Comparison of ENCODE assay signal across 28 cellular contexts in genomic region chr9:88973281-88974045, GRCh38. TPM values are rescaled to one million over a fixed set of nuclear protein-coding genes. Genes with fewer than 3 reads are reported as not detected.
DNase-seq lines count a peak whose midpoint lies in the region; ATAC-seq and TF ChIP-seq lines count a peak whose summit lies in the region.
"Had no signal": no experiment of that assay in that cellular context is flagged by ENCODE, and none has a peak within 500 bp of the region (broad histone marks: within the 10 kb centered on the region; RNA-seq: fewer than 3 reads in every experiment).

No MANE protein-coding gene starts in this region.

- H3K27me3 Mint-ChIP-seq in type B pancreatic cell: peaks cover 8% of the 10 kb centered on the region
- H3K27me3 Mint-ChIP-seq in activated T-helper 2 cell treated with anti-CD3 and anti-CD28 coated beads, Interferon-gamma antibody, Interleukin-2, Interleukin-4, amounts not matched to agents 10 μg/mL and 5 μg/mL and 100 μg/mL, durations not matched to agents 14 hours and 24 hours and 36 hours (ENCODE audit: low read depth): peaks cover 11% of the 10 kb centered on the region

- DNase-seq in cardiac septum (ENCODE audit: low spot score) (peak; percentile 36), left ventricle myocardium inferior (no peak), RPMI7951 (ENCODE audit: low read depth) (peak; percentile 57), erythroblast (lab: John Stamatoyannopoulos, UW) (peak; percentile 31 to 52), type B pancreatic cell (ENCODE audit: extremely low spot score, unreplicated experiment) (peak; percentile 53), COLO829 (ENCODE audit: low spot score) (no peak)
- DNase-seq in activated T-helper 2 cell treated with anti-CD3 and anti-CD28 coated beads, Interferon-gamma antibody, Interleukin-2, Interleukin-4, amounts not matched to agents 10 μg/mL and 5 μg/mL and 100 μg/mL, durations not matched to agents 14 hours and 24 hours and 36 hours (ENCODE audit: low spot score): no peak
- DNase-seq: activated CD4-positive, alpha-beta T cell treated with anti-CD3 and anti-CD28 coated beads, Interleukin-2, amount 10 ng/mL, durations not matched to agents 24 days and 14 days; activated naive CD4-positive, alpha-beta T cell treated with anti-CD3 and anti-CD28 coated beads, Interleukin-2, amount 10 ng/mL, durations not matched to agents 7 days and 5 days; C1 segment of cervical spinal cord; effector CD8-positive, alpha-beta T cell; KG1; mammary epithelial cell; MV-4-11; NCI-H1436 treated with DMSO at 0.1 percent for 48 hours; NCI-H2171; NCI-H524 treated with DMSO at 0.1 percent for 48 hours; NK-92 treated with Interleukin-12 subunit alpha and Interleukin-12 subunit beta, amount 100 ng/mL, for 24 hours; SHP77 treated with DMSO at 0.1 percent for 48 hours; stimulated activated naive CD4-positive, alpha-beta T cell had no signal

- H3K27ac Mint-ChIP-seq in type B pancreatic cell: no peak overlapping the region
- H3K27ac Mint-ChIP-seq in activated T-helper 2 cell treated with anti-CD3 and anti-CD28 coated beads, Interferon-gamma antibody, Interleukin-2, Interleukin-4, amounts not matched to agents 10 μg/mL and 5 μg/mL and 100 μg/mL, durations not matched to agents 14 hours and 24 hours and 36 hours: no peak overlapping the region
- H3K27ac Mint-ChIP-seq: activated CD4-positive, alpha-beta T cell treated with anti-CD3 and anti-CD28 coated beads, Interleukin-2, amount 10 ng/mL, durations not matched to agents 24 days and 14 days; activated naive CD4-positive, alpha-beta T cell treated with anti-CD3 and anti-CD28 coated beads, Interleukin-2, amount 10 ng/mL, durations not matched to agents 7 days and 5 days; activated T-helper 1 cell treated with anti-CD3 and anti-CD28 coated beads, Interleukin-12 subunit alpha, Interleukin-12 subunit beta, Interleukin-2, Interleukin-4 antibody, amounts not matched to agents 30 ng/mL and 10 ng/mL and 1 ng/mL, durations not matched to agents 14 hours and 24 hours and 36 hours had no signal

- TF ChIP-seq CTCF in left ventricle myocardium inferior (IDR thresholded peaks at IDR 0.05; ENCODE audit: borderline replicate concordance): no peak
- no peak for TF ChIP-seq CTCF in type B pancreatic cell (conservative IDR thresholded peaks at IDR 0.05)

- ATAC-seq in GM21737 (IDR thresholded peaks at IDR 0.05; ENCODE audit: unreplicated experiment): no peak
- ATAC-seq: heart left ventricle had no signal

- no peaks in the 10 kb centered on the region for H3K9me3 Mint-ChIP-seq in type B pancreatic cell
- H3K9me3 Mint-ChIP-seq in activated T-helper 2 cell treated with anti-CD3 and anti-CD28 coated beads, Interferon-gamma antibody, Interleukin-2, Interleukin-4, amounts not matched to agents 10 μg/mL and 5 μg/mL and 100 μg/mL, durations not matched to agents 14 hours and 24 hours and 36 hours: no peaks in the 10 kb centered on the region
- H3K9me3 Mint-ChIP-seq: activated CD4-positive, alpha-beta T cell treated with anti-CD3 and anti-CD28 coated beads, Interleukin-2, amount 10 ng/mL, durations not matched to agents 24 days and 14 days; activated naive CD4-positive, alpha-beta T cell treated with anti-CD3 and anti-CD28 coated beads, Interleukin-2, amount 10 ng/mL, durations not matched to agents 7 days and 5 days; activated T-helper 1 cell treated with anti-CD3 and anti-CD28 coated beads, Interleukin-12 subunit alpha, Interleukin-12 subunit beta, Interleukin-2, Interleukin-4 antibody, amounts not matched to agents 30 ng/mL and 10 ng/mL and 1 ng/mL, durations not matched to agents 14 hours and 24 hours and 36 hours had no signal

- TF ChIP-seq POLR2A in erythroblast (IDR thresholded peaks at IDR 0.05; ENCODE audit: low read length): no peak

- H3K4me1 Mint-ChIP-seq in type B pancreatic cell (ENCODE audit: unreplicated experiment): peaks cover 15% of the 10 kb centered on the region
- peaks cover 18% of the 10 kb centered on the region for H3K4me1 Mint-ChIP-seq in activated T-helper 2 cell treated with anti-CD3 and anti-CD28 coated beads, Interferon-gamma antibody, Interleukin-2, Interleukin-4, amounts not matched to agents 10 μg/mL and 5 μg/mL and 100 μg/mL, durations not matched to agents 14 hours and 24 hours and 36 hours (ENCODE audit: low read depth)
- H3K4me1 Mint-ChIP-seq: activated naive CD4-positive, alpha-beta T cell treated with anti-CD3 and anti-CD28 coated beads, Interleukin-2, amount 10 ng/mL, durations not matched to agents 7 days and 5 days had no signal

- H3K27ac ChIP-seq in left ventricle myocardium inferior (replicated peaks): no peak overlapping the region
- H3K27ac ChIP-seq: heart left ventricle, PC-9, suprapubic skin had no signal

- peaks cover 12% of the 10 kb centered on the region for H3K4me1 ChIP-seq in left ventricle myocardium inferior
- H3K4me1 ChIP-seq: HAP-1, suprapubic skin had no signal

- intact Hi-C loops in cardiac septum (cut with DNase I) (no loop called here), left ventricle myocardium inferior (cut with micrococcal nuclease) (no loop called here)
- intact Hi-C loops in activated T-helper 2 cell treated with anti-CD3 and anti-CD28 coated beads, Interferon-gamma antibody, Interleukin-2, Interleukin-4, amounts not matched to agents 10 μg/mL and 5 μg/mL and 100 μg/mL, durations not matched to agents 14 hours and 24 hours and 36 hours (cut with micrococcal nuclease): no loop called here

- no peak overlapping the region for H3K4me3 Mint-ChIP-seq in type B pancreatic cell
- H3K4me3 Mint-ChIP-seq in activated T-helper 2 cell treated with anti-CD3 and anti-CD28 coated beads, Interferon-gamma antibody, Interleukin-2, Interleukin-4, amounts not matched to agents 10 μg/mL and 5 μg/mL and 100 μg/mL, durations not matched to agents 14 hours and 24 hours and 36 hours (ENCODE audit: low read depth): no peak overlapping the region
- H3K4me3 Mint-ChIP-seq: activated CD4-positive, alpha-beta T cell treated with anti-CD3 and anti-CD28 coated beads, Interleukin-2, amount 10 ng/mL, durations not matched to agents 24 days and 14 days; activated naive CD4-positive, alpha-beta T cell treated with anti-CD3 and anti-CD28 coated beads, Interleukin-2, amount 10 ng/mL, durations not matched to agents 7 days and 5 days; activated T-helper 1 cell treated with anti-CD3 and anti-CD28 coated beads, Interleukin-12 subunit alpha, Interleukin-12 subunit beta, Interleukin-2, Interleukin-4 antibody, amounts not matched to agents 30 ng/mL and 10 ng/mL and 1 ng/mL, durations not matched to agents 14 hours and 24 hours and 36 hours; brain had no signal

- H3K36me3 ChIP-seq in left ventricle myocardium inferior: no peaks in the 10 kb centered on the region
- H3K36me3 ChIP-seq: HAP-1, heart left ventricle, suprapubic skin had no signal

- H3K9me3 ChIP-seq in left ventricle myocardium inferior (replicated peaks): peaks cover 11% of the 10 kb centered on the region
- H3K9me3 ChIP-seq: HAP-1, heart left ventricle, suprapubic skin had no signal

- no peaks in the 10 kb centered on the region for H3K36me3 Mint-ChIP-seq in type B pancreatic cell
- H3K36me3 Mint-ChIP-seq in activated T-helper 2 cell treated with anti-CD3 and anti-CD28 coated beads, Interferon-gamma antibody, Interleukin-2, Interleukin-4, amounts not matched to agents 10 μg/mL and 5 μg/mL and 100 μg/mL, durations not matched to agents 14 hours and 24 hours and 36 hours (ENCODE audit: low read depth): no peaks in the 10 kb centered on the region
- H3K36me3 Mint-ChIP-seq: activated naive CD4-positive, alpha-beta T cell treated with anti-CD3 and anti-CD28 coated beads, Interleukin-2, amount 10 ng/mL, durations not matched to agents 7 days and 5 days; brain had no signal

- no peaks in the 10 kb centered on the region for H3K27me3 ChIP-seq in left ventricle myocardium inferior (ENCODE audit: low read depth)
- H3K27me3 ChIP-seq: suprapubic skin had no signal

- H3K4me3 ChIP-seq in left ventricle myocardium inferior: no peak overlapping the region
- H3K4me3 ChIP-seq: HAP-1, heart left ventricle, PC-9, suprapubic skin had no signal

RNA-seq across cellular contexts. Expression of gene S1PR3, which starts 17.8 kb away (rescaled TPM):
- total RNA-seq in cardiac septum (9.9 TPM), left ventricle myocardium inferior (26.8 TPM), type B pancreatic cell (ENCODE audit: low replicate concordance) (9.3 and 37.9 TPM in 2 replicates)
- total RNA-seq in RPMI7951 (2014; rRNA removed; shearing (Covaris generic)): 12.6 and 16.8 TPM in 2 replicates
- total RNA-seq in activated T-helper 2 cell treated with anti-CD3 and anti-CD28 coated beads, Interferon-gamma antibody, Interleukin-2, Interleukin-4, amounts not matched to agents 10 μg/mL and 5 μg/mL and 100 μg/mL, durations not matched to agents 14 hours and 24 hours and 36 hours: 7.1 and 7.5 TPM in 2 replicates
- total RNA-seq: HT-29 had no signal

Comparison
In these comparisons a context has a peak if more than half of its experiments do, and no peak if none do; other contexts are left out.
1. DNase-seq: peak in cardiac septum (single experiment), RPMI7951 (single experiment), erythroblast (2 of 2) and type B pancreatic cell (single experiment); none in left ventricle myocardium inferior (single experiment), COLO829 (single experiment) and activated T-helper 2 cell treated with anti-CD3 and anti-CD28 coated beads, Interferon-gamma antibody, Interleukin-2, Interleukin-4, amounts not matched to agents 10 μg/mL and 5 μg/mL and 100 μg/mL, durations not matched to agents 14 hours and 24 hours and 36 hours (single experiment).